In genomic region chr1:180248731-180249681, GRCh38 we compare ENCODE assay signal across 13 cellular contexts. TPM values are rescaled to one million over a fixed set of nuclear protein-coding genes. Genes with fewer than 3 reads are reported as not detected.
A peak's percentile ranks its signal among the peaks of the same experiment; 100 is the strongest.
DNase-seq lines count a peak whose midpoint lies in the region; ATAC-seq and TF ChIP-seq lines count a peak whose summit lies in the region.
"Had no signal": no experiment of that assay in that cellular context is flagged by ENCODE, and none has a peak within 500 bp of the region (broad histone marks: within the 10 kb centered on the region; RNA-seq: fewer than 3 reads in every experiment).

No MANE protein-coding gene starts in this region.

- H3K27me3 Mint-ChIP-seq in activated CD8-positive, alpha-beta T cell treated with anti-CD3 and anti-CD28 coated beads for 36 hours: peaks cover 29% of the 10 kb centered on the region
- H3K27me3 Mint-ChIP-seq in activated CD8-positive, alpha-beta T cell treated with anti-CD3 and anti-CD28 coated beads, Interleukin-2, amount 10 ng/mL, durations not matched to agents 7 days and 5 days (ENCODE audit: low read depth): peaks cover 2% of the 10 kb centered on the region

- H3K4me1 Mint-ChIP-seq in activated CD8-positive, alpha-beta T cell treated with anti-CD3 and anti-CD28 coated beads for 36 hours (ENCODE audit: low read depth): no peaks in the 10 kb centered on the region
- peaks cover 3% of the 10 kb centered on the region for H3K4me1 Mint-ChIP-seq in activated CD8-positive, alpha-beta T cell treated with anti-CD3 and anti-CD28 coated beads, Interleukin-2, amount 10 ng/mL, durations not matched to agents 7 days and 5 days (ENCODE audit: low read depth)

- POLR2A ChIA-PET in activated CD8-positive, alpha-beta T cell treated with anti-CD3 and anti-CD28 coated beads for 36 hours (lab: Charles Lee): no interaction called here
- POLR2A ChIA-PET in activated CD8-positive, alpha-beta T cell treated with anti-CD3 and anti-CD28 coated beads, Interleukin-2, amount 10 ng/mL, durations not matched to agents 7 days and 5 days (lab: Charles Lee): no interaction called here

- TF ChIP-seq CTCF in activated CD8-positive, alpha-beta T cell treated with anti-CD3 and anti-CD28 coated beads for 36 hours (IDR thresholded peaks at IDR 0.05): no peak
- TF ChIP-seq CTCF in WI38 (IDR thresholded peaks at IDR 0.05; ENCODE audit: low read depth, low read length): 0 out of 2 replicates have a peak, but pooled peaks have one; percentile 8

- H3K27ac Mint-ChIP-seq in activated CD8-positive, alpha-beta T cell treated with anti-CD3 and anti-CD28 coated beads for 36 hours: no peak overlapping the region
- H3K27ac Mint-ChIP-seq in activated CD8-positive, alpha-beta T cell treated with anti-CD3 and anti-CD28 coated beads, Interleukin-2, amount 10 ng/mL, durations not matched to agents 7 days and 5 days: no peak overlapping the region

- CTCF ChIA-PET in activated CD8-positive, alpha-beta T cell treated with anti-CD3 and anti-CD28 coated beads for 36 hours (lab: Charles Lee): interaction anchor here (1.0 to 1.8 kb wide), 5 partner anchors 10 to 237 kb away, joined by 3 to 5 read pairs (median 4); no protein-coding TSS in a partner anchor
- CTCF ChIA-PET in activated CD8-positive, alpha-beta T cell treated with anti-CD3 and anti-CD28 coated beads, Interleukin-2, amount 10 ng/mL, durations not matched to agents 7 days and 5 days (lab: Charles Lee): interaction anchor here (1.0 to 1.4 kb wide), 3 partner anchors 229 to 234 kb away, joined by 3 to 5 read pairs (median 4); no protein-coding TSS in a partner anchor

- peak; percentile 23 for DNase-seq in activated CD8-positive, alpha-beta T cell treated with anti-CD3 and anti-CD28 coated beads for 36 hours
- DNase-seq in activated CD8-positive, alpha-beta T cell treated with anti-CD3 and anti-CD28 coated beads, Interleukin-2, amount 10 ng/mL, durations not matched to agents 7 days and 5 days: no peak
- peak; percentile 91 for DNase-seq in NCI-H1694 (lab: John Stamatoyannopoulos, UW)
- DNase-seq in posterior vena cava (ENCODE audit: low spot score): peak; percentile 78
- DNase-seq in activated CD8-positive, alpha-beta memory T cell treated with anti-CD3 and anti-CD28 coated beads for 24 hours: no peak
- no peak for DNase-seq in NCI-H146 (lab: John Stamatoyannopoulos, UW)
- DNase-seq: cerebellar nuclear complex, heart left ventricle, midbrain, NCI-H1436, T-helper 1 cell had no signal

- intact Hi-C loops in activated CD8-positive, alpha-beta T cell treated with anti-CD3 and anti-CD28 coated beads for 36 hours (cut with micrococcal nuclease): no loop called here
- intact Hi-C loops in posterior vena cava (cut with DNase I): no loop called here

- H3K4me3 ChIP-seq in WI38 (ENCODE audit: low read depth, low read length): no peak overlapping the region
- H3K4me3 ChIP-seq: heart left ventricle had no signal

- no peaks in the 10 kb centered on the region for H3K36me3 Mint-ChIP-seq in activated CD8-positive, alpha-beta T cell treated with anti-CD3 and anti-CD28 coated beads for 36 hours (ENCODE audit: low read depth)
- no peaks in the 10 kb centered on the region for H3K36me3 Mint-ChIP-seq in activated CD8-positive, alpha-beta T cell treated with anti-CD3 and anti-CD28 coated beads, Interleukin-2, amount 10 ng/mL, durations not matched to agents 7 days and 5 days (ENCODE audit: low read depth)

- no peak overlapping the region for H3K4me3 Mint-ChIP-seq in activated CD8-positive, alpha-beta T cell treated with anti-CD3 and anti-CD28 coated beads for 36 hours
- H3K4me3 Mint-ChIP-seq in activated CD8-positive, alpha-beta T cell treated with anti-CD3 and anti-CD28 coated beads, Interleukin-2, amount 10 ng/mL, durations not matched to agents 7 days and 5 days: no peak overlapping the region

- H3K9me3 Mint-ChIP-seq in activated CD8-positive, alpha-beta T cell treated with anti-CD3 and anti-CD28 coated beads for 36 hours: no peaks in the 10 kb centered on the region
- H3K9me3 Mint-ChIP-seq in activated CD8-positive, alpha-beta T cell treated with anti-CD3 and anti-CD28 coated beads, Interleukin-2, amount 10 ng/mL, durations not matched to agents 7 days and 5 days (ENCODE audit: insufficient read depth): no peaks in the 10 kb centered on the region

- ATAC-seq in activated CD8-positive, alpha-beta T cell treated with anti-CD3 and anti-CD28 coated beads for 36 hours: no peak
- ATAC-seq in activated CD8-positive, alpha-beta T cell treated with anti-CD3 and anti-CD28 coated beads, Interleukin-2, amount 10 ng/mL, durations not matched to agents 7 days and 5 days: no peak
- no peak for ATAC-seq in GM18858 (IDR thresholded peaks at IDR 0.05; ENCODE audit: unreplicated experiment)
- ATAC-seq: heart left ventricle had no signal

RNA-seq across cellular contexts. Expression of gene LHX4, which starts 18.9 kb away (rescaled TPM):
- total RNA-seq in activated CD8-positive, alpha-beta T cell treated with anti-CD3 and anti-CD28 coated beads for 36 hours: not detected
- not detected for total RNA-seq in activated CD8-positive, alpha-beta T cell treated with anti-CD3 and anti-CD28 coated beads, Interleukin-2, amount 10 ng/mL, durations not matched to agents 7 days and 5 days
- total RNA-seq in posterior vena cava: not detected
- total RNA-seq: heart left ventricle had no signal

Comparison
In these comparisons a context has a peak if more than half of its experiments do, and no peak if none do; other contexts are left out.
1. DNase-seq: peak in activated CD8-positive, alpha-beta T cell treated with anti-CD3 and anti-CD28 coated beads for 36 hours (single experiment), NCI-H1694 (single experiment) and posterior vena cava (single experiment); none in activated CD8-positive, alpha-beta T cell treated with anti-CD3 and anti-CD28 coated beads, Interleukin-2, amount 10 ng/mL, durations not matched to agents 7 days and 5 days (single experiment), activated CD8-positive, alpha-beta memory T cell treated with anti-CD3 and anti-CD28 coated beads for 24 hours (single experiment) and NCI-H146 (single experiment).